In genomic region chr9:129823934-129824601, GRCh38 we compare ENCODE assay signal across 8 cellular contexts. TPM values are rescaled to one million over a fixed set of nuclear protein-coding genes. Genes with fewer than 3 reads are reported as not detected.
DNase-seq lines count a peak whose midpoint lies in the region; ATAC-seq lines count a peak whose summit lies in the region.

A gene with protein sequence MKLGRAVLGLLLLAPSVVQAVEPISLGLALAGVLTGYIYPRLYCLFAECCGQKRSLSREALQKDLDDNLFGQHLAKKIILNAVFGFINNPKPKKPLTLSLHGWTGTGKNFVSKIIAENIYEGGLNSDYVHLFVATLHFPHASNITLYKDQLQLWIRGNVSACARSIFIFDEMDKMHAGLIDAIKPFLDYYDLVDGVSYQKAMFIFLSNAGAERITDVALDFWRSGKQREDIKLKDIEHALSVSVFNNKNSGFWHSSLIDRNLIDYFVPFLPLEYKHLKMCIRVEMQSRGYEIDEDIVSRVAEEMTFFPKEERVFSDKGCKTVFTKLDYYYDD (minus strand): TSS chr9:129824136. CDS start chr9:129824085, 51 bp downstream.

- H3K27me3 ChIP-seq in NT2/D1 (ENCODE audit: insufficient read depth, insufficient read length), result no peaks in the 10 kb centered on the region

- peak within 1 kb of the TSS; percentile 100 for H3K9ac ChIP-seq in NT2/D1 (ENCODE audit: insufficient read length, low read depth)

- peak; percentile 82 for DNase-seq in CMK (ENCODE audit: low read depth)
- peak in 75 of 76 experiments; percentile 17 to 95 (median 88) for DNase-seq in HUDEP-2 (lab: John Stamatoyannopoulos, UW; ENCODE audit: unreplicated experiment in 76 of 76)
- peak; percentile 96 for DNase-seq in NT2/D1 (ENCODE audit: low read depth, low spot score)
- peak; percentile 72 for DNase-seq in activated CD8-positive, alpha-beta memory T cell treated with anti-CD3 and anti-CD28 coated beads, Interleukin-2, amount 50 U/mL, for 1 hour (ENCODE audit: extremely low read depth)
- DNase-seq in mesenteric fat pad (ENCODE audit: low spot score), result peak; percentile 97
- peak; percentile 75 for DNase-seq in stimulated activated CD8-positive, alpha-beta memory T cell treated with anti-CD3 and anti-CD28 coated beads, Interleukin-15, amount 100 ng/mL, for 24 hours (ENCODE audit: low read depth)

- no peaks in the 10 kb centered on the region for H3K9me3 ChIP-seq in NT2/D1 (ENCODE audit: insufficient read depth, low read length)

- peak; percentile 76 for ATAC-seq in GM21360 (IDR thresholded peaks at IDR 0.05; ENCODE audit: unreplicated experiment)

- in situ Hi-C loops in endometrial microvascular endothelial cells (cut with HindIII; ENCODE audit: inconsistent ontology term, low pct_unique_long_range_greater_than_20kb, low sequenced_read_pairs), result no loop called here

- H3K36me3 ChIP-seq in NT2/D1 (ENCODE audit: insufficient read depth, insufficient read length, low read length), result peaks cover 51% of the 10 kb centered on the region

- H3K4me1 ChIP-seq in NT2/D1 (ENCODE audit: insufficient read depth, insufficient read length), result peaks cover 2% of the 10 kb centered on the region

- peak within 1 kb of the TSS; percentile 94 for H3K4me3 ChIP-seq in NT2/D1 (ENCODE audit: insufficient read length, low read depth)

RNA-seq across cellular contexts. Expression of the gene that starts here (rescaled TPM):
- total RNA-seq in endometrial microvascular endothelial cells (ENCODE audit: inconsistent ontology term), result 92.7 TPM
- total RNA-seq in mesenteric fat pad, result 33.9 TPM

Comparison
In these comparisons a context has a peak if more than half of its experiments do, and no peak if none do; other contexts are left out.
1. Peak in every context shown above with its lines: DNase-seq, ATAC-seq and H3K4me3 ChIP-seq.